22 cellular contexts compared by ENCODE assay signal in the genomic region with DNA sequence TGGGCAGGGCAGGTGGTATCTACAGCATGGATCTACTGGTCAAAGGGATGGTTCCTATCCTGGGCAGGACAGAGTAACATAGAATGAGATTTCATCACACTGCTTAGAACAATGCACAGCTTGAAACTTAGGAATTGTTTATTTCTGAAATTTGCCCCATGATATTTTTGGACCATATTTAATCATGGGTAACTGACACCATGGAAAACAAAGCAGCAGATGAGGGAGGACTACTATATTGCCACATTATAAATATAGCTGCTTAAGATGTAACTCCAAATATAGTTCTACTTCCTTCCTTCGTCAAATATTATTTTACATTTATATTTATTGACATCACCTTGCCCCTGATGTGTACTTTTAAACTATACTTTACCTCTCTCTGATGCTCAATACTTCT.
DNase-seq lines count a peak whose midpoint lies in the region; ATAC-seq and TF ChIP-seq lines count a peak whose summit lies in the region.
"Had no signal": no experiment of that assay in that cellular context is flagged by ENCODE, and none has a peak within 500 bp of the region (broad histone marks: within the 10 kb centered on the region; RNA-seq: fewer than 3 reads in every experiment).

No MANE protein-coding gene starts in this region.

- no peak for ATAC-seq in GM21717 (IDR thresholded peaks at IDR 0.05; ENCODE audit: unreplicated experiment)

- H3K4me3 ChIP-seq in left ventricle myocardium inferior, result no peak overlapping the region
- H3K4me3 ChIP-seq in choroid plexus epithelial cell (ENCODE audit: low read depth, low read length), result no peak overlapping the region
- no peak overlapping the region for H3K4me3 ChIP-seq in neural progenitor cell
- H3K4me3 ChIP-seq in subcutaneous abdominal adipose tissue (ENCODE audit: low read depth in 1 of 5, low read length in 5 of 5), result no peak overlapping the region
- H3K4me3 ChIP-seq: PC-9 had no signal

- H3F3A ChIP-seq in neural progenitor cell (ENCODE audit: low read depth), result peaks cover 8% of the 10 kb centered on the region

- H3K9ac ChIP-seq in neural progenitor cell (no peak overlapping the region), subcutaneous abdominal adipose tissue (ENCODE audit: low read length in 5 of 5) (peak overlapping the region in 1 of 5 donors; percentile 15)

- DNase-seq in left ventricle myocardium inferior (no peak), cardiac septum (ENCODE audit: low spot score) (no peak), choroid plexus epithelial cell (ENCODE audit: low read depth) (peak; percentile 35), neural progenitor cell (ENCODE audit: low spot score) (no peak), GM20000 (ENCODE audit: low spot score) (no peak), NCI-H146 (lab: John Stamatoyannopoulos, UW) (no peak)
- DNase-seq: Calu3; CD8-positive, alpha-beta memory T cell; DMS153; IMR-90; NCI-H1417; NCI-H187; NCI-H2107; NCI-H446 treated with DMSO at 0.1 percent for 48 hours; NCI-H526 treated with DMSO at 0.1 percent for 48 hours; PC-9; RPMI8226; SHP77 had no signal

- H4K20me1 ChIP-seq in neural progenitor cell (ENCODE audit: low read depth), result no peaks in the 10 kb centered on the region

- H2AFZ ChIP-seq in neural progenitor cell (replicated peaks), result no peak overlapping the region
- H2AFZ ChIP-seq: PC-9 had no signal

- intact Hi-C loops in left ventricle myocardium inferior (cut with micrococcal nuclease), result no loop called here
- intact Hi-C loops in cardiac septum (cut with DNase I), result no loop called here

- peaks cover 4% of the 10 kb centered on the region for H3K9me3 Mint-ChIP-seq in neural progenitor cell

- peaks cover 93% of the 10 kb centered on the region for H3K4me1 ChIP-seq in left ventricle myocardium inferior
- peaks cover 27% of the 10 kb centered on the region for H3K4me1 ChIP-seq in neural progenitor cell
- peaks cover 18 to 54% (median 49%) of the 10 kb centered on the region in 5 donors for H3K4me1 ChIP-seq in subcutaneous abdominal adipose tissue (ENCODE audit: control insufficient read depth in 5 of 5, insufficient read depth in 5 of 5, low read length in 5 of 5)

- H3K36me3 ChIP-seq in left ventricle myocardium inferior (no peaks in the 10 kb centered on the region), neural progenitor cell (no peaks in the 10 kb centered on the region), subcutaneous abdominal adipose tissue (ENCODE audit: control insufficient read depth in 5 of 5, insufficient read depth in 5 of 5, low read length in 5 of 5) (peaks cover 0 to 6% (median 0%) of the 10 kb centered on the region in 5 donors)

- H3K9me3 ChIP-seq in left ventricle myocardium inferior (replicated peaks), result no peaks in the 10 kb centered on the region
- H3K9me3 ChIP-seq in neural progenitor cell (ENCODE audit: low read depth), result no peaks in the 10 kb centered on the region
- no peaks in the 10 kb centered on the region for H3K9me3 ChIP-seq in subcutaneous abdominal adipose tissue (ENCODE audit: control insufficient read depth in 5 of 5, low read length in 5 of 5)

- TF ChIP-seq CTCF in left ventricle myocardium inferior (IDR thresholded peaks at IDR 0.05; ENCODE audit: borderline replicate concordance) (no peak), choroid plexus epithelial cell (conservative IDR thresholded peaks at IDR 0.05; ENCODE audit: low read depth, low read length) (no peak), neural progenitor cell (IDR thresholded peaks at IDR 0.05) (no peak), GM20000 (IDR thresholded peaks at IDR 0.05; ENCODE audit: extremely low read depth, missing control alignments) (no peak)

- H3K27me3 ChIP-seq in left ventricle myocardium inferior (ENCODE audit: low read depth) (no peaks in the 10 kb centered on the region), neural progenitor cell (no peaks in the 10 kb centered on the region), subcutaneous abdominal adipose tissue (ENCODE audit: control insufficient read depth in 5 of 5, insufficient read depth in 4 of 5, low read length in 5 of 5) (no peaks in the 10 kb centered on the region)

- peaks cover 2% of the 10 kb centered on the region for H3K27me3 Mint-ChIP-seq in neural progenitor cell (ENCODE audit: insufficient read depth, low read depth)
- H3K27me3 Mint-ChIP-seq: CD8-positive, alpha-beta memory T cell had no signal

- H3K36me3 Mint-ChIP-seq in neural progenitor cell, result peaks cover 3% of the 10 kb centered on the region
- H3K36me3 Mint-ChIP-seq: CD8-positive, alpha-beta memory T cell had no signal

- H3K79me2 ChIP-seq in neural progenitor cell (ENCODE audit: low read depth), result no peaks in the 10 kb centered on the region

- H3K4me1 Mint-ChIP-seq in neural progenitor cell, result peaks cover 20% of the 10 kb centered on the region
- H3K4me1 Mint-ChIP-seq: CD8-positive, alpha-beta memory T cell had no signal

- H3K4me2 ChIP-seq in neural progenitor cell, result no peak overlapping the region
- H3K4me2 ChIP-seq: PC-9 had no signal

- H3K4me3 Mint-ChIP-seq in neural progenitor cell, result no peak overlapping the region
- H3K4me3 Mint-ChIP-seq: CD8-positive, alpha-beta memory T cell had no signal

- H3K27ac ChIP-seq in left ventricle myocardium inferior (replicated peaks) (peak overlapping the region; percentile 70), neural progenitor cell (no peak overlapping the region), subcutaneous abdominal adipose tissue (ENCODE audit: low read depth, low read length) (peak overlapping the region; percentile 54)
- H3K27ac ChIP-seq: 22Rv1, C4-2B, PC-9 had no signal

- H3K27ac Mint-ChIP-seq in neural progenitor cell, result peak overlapping the region; percentile 61
- H3K27ac Mint-ChIP-seq: CD8-positive, alpha-beta memory T cell had no signal
